20 cellular contexts compared by ENCODE assay signal in genomic region chr4:159484049-159484448, GRCh38.
"Had no signal": no experiment of that assay in that cellular context is flagged by ENCODE, and none has a peak within 500 bp of the region (broad histone marks: within the 10 kb centered on the region; RNA-seq: fewer than 3 reads in every experiment).

No MANE protein-coding gene starts in this region.

- H3K36me3 ChIP-seq: esophagus muscularis mucosa, prostate gland, right atrium auricular region, tibial nerve, vagina had no signal

- DNase-seq: activated CD4-positive, alpha-beta T cell treated with anti-CD3 and anti-CD28 coated beads, Interleukin-2, amount 50 U/mL, for 48 hours; activated gamma-delta T cell treated with Interleukin-2 at 50 U/mL for 16 hours; body of pancreas; central memory CD4-positive, alpha-beta T cell; mucosa of descending colon; naive thymus-derived CD8-positive, alpha-beta T cell; small intestine; stimulated activated CD4-positive, alpha-beta T cell treated with anti-CD3 and anti-CD28 coated beads, Interleukin-15, amount 100 ng/mL, for 24 hours; stimulated activated CD4-positive, alpha-beta T cell treated with anti-CD3 and anti-CD28 coated beads, Interleukin-2, amount 100 ng/mL, for 48 hours had no signal

- H3K4me3 Mint-ChIP-seq: activated T-helper 1 cell treated with anti-CD3 and anti-CD28 coated beads, Interleukin-12 subunit alpha, Interleukin-12 subunit beta, Interleukin-2, Interleukin-4 antibody, amounts not matched to agents 30 ng/mL and 10 ng/mL and 1 ng/mL, durations not matched to agents 14 hours and 24 hours and 36 hours; memory B cell; naive thymus-derived CD8-positive, alpha-beta T cell; stimulated activated naive CD8-positive, alpha-beta T cell treated with anti-CD3 and anti-CD28 coated beads, Interleukin-15, Interleukin-2, amounts not matched to agents 100 ng/mL and 50 ng/mL, for 24 hours had no signal

- H3K9me3 ChIP-seq: body of pancreas, esophagus muscularis mucosa, mucosa of descending colon, prostate gland, right atrium auricular region, tibial nerve, vagina had no signal

- H3K27ac ChIP-seq: body of pancreas, esophagus muscularis mucosa, prostate gland, right atrium auricular region, tibial nerve, vagina had no signal

- H3K36me3 Mint-ChIP-seq: activated naive CD4-positive, alpha-beta T cell treated with anti-CD3 and anti-CD28 coated beads, Interleukin-2, amount 50 U/mL, for 72 hours; naive thymus-derived CD8-positive, alpha-beta T cell had no signal

- H3K27ac Mint-ChIP-seq: activated naive CD4-positive, alpha-beta T cell treated with anti-CD3 and anti-CD28 coated beads, Interleukin-2, amount 50 U/mL, for 72 hours; activated T-helper 1 cell treated with anti-CD3 and anti-CD28 coated beads, Interleukin-12 subunit alpha, Interleukin-12 subunit beta, Interleukin-2, Interleukin-4 antibody, amounts not matched to agents 30 ng/mL and 10 ng/mL and 1 ng/mL, durations not matched to agents 14 hours and 24 hours and 36 hours; memory B cell; naive thymus-derived CD8-positive, alpha-beta T cell; stimulated activated naive CD8-positive, alpha-beta T cell treated with anti-CD3 and anti-CD28 coated beads, Interleukin-15, Interleukin-2, amounts not matched to agents 100 ng/mL and 50 ng/mL, for 24 hours had no signal

- H3K27me3 ChIP-seq: body of pancreas, right atrium auricular region, tibial nerve, vagina had no signal

- ATAC-seq: activated naive CD4-positive, alpha-beta T cell treated with anti-CD3 and anti-CD28 coated beads, Interleukin-2, amount 50 U/mL, for 72 hours; body of pancreas; mucosa of descending colon; naive thymus-derived CD8-positive, alpha-beta T cell had no signal

- FAIRE-seq: colon, endometrium, small intestine had no signal

- H3K4me3 ChIP-seq: body of pancreas, esophagus muscularis mucosa, mucosa of descending colon, prostate gland, right atrium auricular region, tibial nerve, vagina had no signal

- H3K9me3 Mint-ChIP-seq: activated naive CD4-positive, alpha-beta T cell treated with anti-CD3 and anti-CD28 coated beads, Interleukin-2, amount 50 U/mL, for 72 hours; activated T-helper 1 cell treated with anti-CD3 and anti-CD28 coated beads, Interleukin-12 subunit alpha, Interleukin-12 subunit beta, Interleukin-2, Interleukin-4 antibody, amounts not matched to agents 30 ng/mL and 10 ng/mL and 1 ng/mL, durations not matched to agents 14 hours and 24 hours and 36 hours; memory B cell; naive thymus-derived CD8-positive, alpha-beta T cell; stimulated activated naive CD8-positive, alpha-beta T cell treated with anti-CD3 and anti-CD28 coated beads, Interleukin-15, Interleukin-2, amounts not matched to agents 100 ng/mL and 50 ng/mL, for 24 hours had no signal

- H3K4me1 ChIP-seq: body of pancreas, prostate gland, right atrium auricular region, vagina had no signal
